8 cellular contexts compared by ENCODE assay signal in genomic region chr19:10565567-10566407, GRCh38. TPM values are rescaled to one million over a fixed set of nuclear protein-coding genes. Genes with fewer than 3 reads are reported as not detected.
DNase-seq lines count a peak whose midpoint lies in the region; ATAC-seq, FAIRE-seq and TF ChIP-seq lines count a peak whose summit lies in the region.

TSS of gene KRI1 (minus strand) at chr19:10566010. CDS start at chr19:10565999, 11 bp downstream.

- H3K4me1 Mint-ChIP-seq in T-helper 17 cell: peaks cover 36% of the 10 kb centered on the region

- DNase-seq in GM13977 (ENCODE audit: low spot score) (peak; percentile 99), NCI-H187 (lab: John Stamatoyannopoulos, UW) (peak; percentile 83 to 88), T-helper 17 cell (peak; percentile 99 to 100 (median 99)), amygdala (lab: John Stamatoyannopoulos, UW) (peak; percentile 51 to 98 (median 94)), right atrium auricular region (ENCODE audit: low spot score) (peak; percentile 98), pulmonary artery endothelial cell (ENCODE audit: low read depth, low spot score) (peak; percentile 82), urothelium cell line (ENCODE audit: low spot score) (peak; percentile 93)

- H3K27me3 Mint-ChIP-seq in T-helper 17 cell: no peaks in the 10 kb centered on the region

- H3K27ac Mint-ChIP-seq in T-helper 17 cell: peak within 1 kb of the TSS; percentile 99

- H3K27me3 ChIP-seq in right atrium auricular region: no peaks in the 10 kb centered on the region

- TF ChIP-seq CTCF in GM13977 (IDR thresholded peaks at IDR 0.05; ENCODE audit: extremely low read depth, insufficient read depth, missing control alignments) (no peak), right atrium auricular region (IDR thresholded peaks at IDR 0.05) (peak in 1 of 2 donors; percentile 31)

- peak within 1 kb of the TSS; percentile 99 for H3K4me3 Mint-ChIP-seq in T-helper 17 cell

- H3K27ac ChIP-seq in right atrium auricular region: peak within 1 kb of the TSS; percentile 80 to 90

- in situ Hi-C loops in GM13977 (cut with MboI; ENCODE audit: low pct_unique_long_range_greater_than_20kb, low sequenced_read_pairs, unreplicated experiment): no loop called here

- peak; percentile 84 for FAIRE-seq in urothelium cell line (lab: Jason Lieb, UNC)

- peaks cover 0 to 42% of the 10 kb centered on the region in 2 donors for H3K4me1 ChIP-seq in right atrium auricular region

- ATAC-seq in HG02885 (IDR thresholded peaks at IDR 0.05; ENCODE audit: poor library complexity, unreplicated experiment) (peak; percentile 54), T-helper 17 cell (peak; percentile 63)

- H3K9me3 ChIP-seq in T-helper 17 cell (ENCODE audit: control insufficient read depth, low read length, poor library complexity, severe bottlenecking) (no peaks in the 10 kb centered on the region), right atrium auricular region (no peaks in the 10 kb centered on the region)

- H3K4me3 ChIP-seq in right atrium auricular region: peak within 1 kb of the TSS; percentile 54 to 95

- peaks cover 6% of the 10 kb centered on the region for H3K36me3 Mint-ChIP-seq in T-helper 17 cell (ENCODE audit: low read depth)

- H3K36me3 ChIP-seq in right atrium auricular region: no peaks in the 10 kb centered on the region

RNA-seq across cellular contexts. Expression of gene KRI1, which starts in this region (rescaled TPM):
- total RNA-seq in T-helper 17 cell: 10 to 100 TPM; 33.9 to 43.7 TPM
- total RNA-seq in right atrium auricular region: 10 to 100 TPM in 1 of 2 donors, 1 to 10 TPM in 1; 9.6 to 10.3 TPM
- total RNA-seq in pulmonary artery endothelial cell: 9.8 and 13.7 TPM in 2 replicates

Comparison
In these comparisons a context has a peak if more than half of its experiments do, and no peak if none do; other contexts are left out.
1. Peak in every context shown above with its lines: DNase-seq, ATAC-seq, H3K4me3 ChIP-seq and H3K27ac ChIP-seq.